8 cellular contexts compared by ENCODE assay signal in the genomic region with DNA sequence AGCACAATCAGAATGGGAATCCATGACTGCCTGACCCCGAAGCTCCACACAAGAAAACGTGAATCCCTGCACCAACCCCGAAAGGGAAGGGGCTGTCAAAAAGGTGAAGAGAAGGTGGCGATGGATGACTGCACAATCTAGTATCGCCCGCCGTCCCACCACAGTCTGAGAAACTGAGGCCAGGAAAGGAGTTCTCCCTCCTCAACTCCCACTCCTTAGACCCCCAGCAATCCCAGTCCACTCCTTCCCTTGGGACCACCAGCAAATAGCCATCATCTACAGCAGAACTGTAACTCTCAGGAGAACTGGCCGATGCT. TPM values are rescaled to one million over a fixed set of nuclear protein-coding genes. Genes with fewer than 3 reads are reported as not detected.
A peak's percentile ranks its signal among the peaks of the same experiment; 100 is the strongest.
DNase-seq lines count a peak whose midpoint lies in the region; ATAC-seq, FAIRE-seq and TF ChIP-seq lines count a peak whose summit lies in the region.

No MANE protein-coding gene starts in this region.

- CTCF ChIA-PET in H1 (lab: Charles Lee; ENCODE audit: partially characterized antibody) = interaction anchor here (1.1 to 6.4 kb wide), 5 partner anchors 10 to 73 kb away, joined by 3 to 55 read pairs (median 3); no protein-coding TSS in a partner anchor

- H3F3A ChIP-seq in DOHH2 (ENCODE audit: control insufficient read depth, insufficient read depth) = 0 out of 2 replicates have a peak, but pooled peaks cover 3% of the 10 kb centered on the region

- 0 out of 2 replicates have a peak overlapping the region, but pooled peaks have one; percentile 15 for H3K27ac ChIP-seq in DOHH2 (ENCODE audit: low read depth, low read length)
- H3K27ac ChIP-seq in H1 (ENCODE audit: low read depth, low read length) = peak overlapping the region; percentile 51
- no peak overlapping the region for H3K27ac ChIP-seq in neuronal stem cell (replicated peaks; ENCODE audit: low read length)

- H3K4ac ChIP-seq in H1 (replicated peaks; ENCODE audit: insufficient read length, low read depth, low read length) = no peak overlapping the region
- H3K4ac ChIP-seq in neuronal stem cell (ENCODE audit: low read length) = no peak overlapping the region

- H4K5ac ChIP-seq in H1 (ENCODE audit: insufficient read length, low read depth, low read length) = no peak overlapping the region

- WGBS in H1 (ENCODE audit: extremely low coverage in 1 of 2, insufficient coverage in 1 of 2, insufficient read length in 1 of 2, insufficient replicate concordance in 2 of 2, low coverage in 1 of 2, low lambda C conversion rate in 2 of 2, missing lambda C conversion rate in 1 of 2), 2 experiments = 7% methylated on average over 8 of the region's 8 CpGs; no CpG with 5 or more reads in 1 of the 2 experiments
- WGBS in neuronal stem cell (ENCODE audit: extremely low coverage in 2 of 2, insufficient read length in 2 of 2, insufficient replicate concordance in 1 of 2), 2 donors = no CpG with 5 or more reads among the region's 8 CpGs

- H3K9me2 ChIP-seq in DOHH2 (replicated peaks; ENCODE audit: control insufficient read depth, low read length) = no peaks in the 10 kb centered on the region

- POLR2A ChIA-PET in H1 (lab: Charles Lee; ENCODE audit: partially characterized antibody) = interaction anchor here (0.6 to 5.4 kb wide), 29 partner anchors 9 to 291 kb away, joined by 3 to 45 read pairs (median 7); partner anchors contain the start of genes BCL2L12, IRF3, PIH1D1 and PRMT1

- H3K79me1 ChIP-seq in H1 (ENCODE audit: low read depth, low read length) = peaks cover 2% of the 10 kb centered on the region; the same call in 1 of the 2 replicates
- peaks cover 6% of the 10 kb centered on the region for H3K79me1 ChIP-seq in neuronal stem cell (ENCODE audit: low read depth, low read length)

- H2BK5ac ChIP-seq in H1 (ENCODE audit: low read depth, low read length) = peak overlapping the region; percentile 86; the same call in 1 of the 2 replicates
- no peak overlapping the region for H2BK5ac ChIP-seq in neuronal stem cell (ENCODE audit: low read length)

- no peaks in the 10 kb centered on the region for H4K20me1 ChIP-seq in DOHH2 (ENCODE audit: control insufficient read depth, insufficient read depth, low read depth, low read length)
- peaks cover 0 to 1% of the 10 kb centered on the region in 2 experiments for H4K20me1 ChIP-seq in H1 (replicated peaks in 1 of 2; ENCODE audit: control insufficient read depth in 1 of 2, insufficient read depth in 2 of 2, low read length in 2 of 2)

- no peak overlapping the region for H2BK20ac ChIP-seq in H1 (ENCODE audit: low read length)

- H4K8ac ChIP-seq in H1 (ENCODE audit: extremely low read depth, insufficient read depth, low read length) (no peak overlapping the region), neuronal stem cell (ENCODE audit: low read depth, low read length) (no peak overlapping the region)

- peak overlapping the region; percentile 81 to 90 (median 84) for H3K9ac ChIP-seq in H1 (replicated peaks in 1 of 4; ENCODE audit: extremely low read depth in 1 of 4, low read depth in 3 of 4, low read length in 3 of 4)
- peak overlapping the region; percentile 94 for H3K9ac ChIP-seq in neuronal stem cell (ENCODE audit: low read depth, low read length, poor library complexity)

- H3K4me2 ChIP-seq in DOHH2 (ENCODE audit: low read length) (peak overlapping the region; percentile 71), H1 (ENCODE audit: insufficient read depth in 1 of 2, low read depth in 2 of 2, low read length in 2 of 2) (peak overlapping the region; percentile 75 to 90), neuronal stem cell (ENCODE audit: insufficient read depth, low read length, poor library complexity, severe bottlenecking) (peak overlapping the region; percentile 88)

- peak overlapping the region; percentile 89 for H3K4me3 ChIP-seq in DOHH2 (ENCODE audit: low read length)
- H3K4me3 ChIP-seq in LNCaP clone FGC (ENCODE audit: low read depth, low read length) = peak overlapping the region; percentile 87
- H3K4me3 ChIP-seq in H1 (ENCODE audit: extremely low read depth in 1 of 4, insufficient read depth in 2 of 4, low read depth in 3 of 4, low read length in 4 of 4) = peak overlapping the region; percentile 87 to 99 (median 92)
- H3K4me3 ChIP-seq in neuronal stem cell (ENCODE audit: low read length in 2 of 2) = peak overlapping the region; percentile 64 to 91

- H3K23ac ChIP-seq in H1 (ENCODE audit: insufficient read length) (no peak overlapping the region), neuronal stem cell (ENCODE audit: low read depth, low read length, poor library complexity) (peak overlapping the region; percentile 60)

- peaks cover 16% of the 10 kb centered on the region for H3K4me1 ChIP-seq in DOHH2 (ENCODE audit: control insufficient read depth, low read length)
- peaks cover 0 to 15% (median 8%) of the 10 kb centered on the region in 4 experiments; a peak in 6 of 7 replicates for H3K4me1 ChIP-seq in H1 (replicated peaks in 1 of 4; ENCODE audit: control insufficient read depth in 3 of 4, insufficient read depth in 4 of 4, low read length in 3 of 4)
- peaks cover 3 to 6% of the 10 kb centered on the region in 2 donors for H3K4me1 ChIP-seq in neuronal stem cell (ENCODE audit: control insufficient read depth in 2 of 2, insufficient read depth in 1 of 2, low read depth in 1 of 2, low read length in 2 of 2)

- H3K36me3 ChIP-seq in DOHH2 (ENCODE audit: control insufficient read depth, low read length) = peaks cover 9% of the 10 kb centered on the region
- no peaks in the 10 kb centered on the region; a peak in 2 of 8 replicates for H3K36me3 ChIP-seq in H1 (ENCODE audit: control insufficient read depth in 2 of 4, insufficient read depth in 4 of 4, low read length in 3 of 4)
- H3K36me3 ChIP-seq in neuronal stem cell (replicated peaks in 1 of 2; ENCODE audit: control insufficient read depth in 2 of 2, insufficient read depth in 2 of 2, low read length in 2 of 2) = peaks cover 5 to 18% of the 10 kb centered on the region in 2 donors

- DNase-seq in LNCaP clone FGC (ENCODE audit: low read depth) (no peak), H1 (ENCODE audit: low read depth in 1 of 2, low spot score in 2 of 2) (no peak), neuronal stem cell (ENCODE audit: low spot score) (no peak), GM19240 (ENCODE audit: insufficient read length, low spot score) (no peak), iPS-NIHi7 (ENCODE audit: extremely low spot score) (no peak)
- no peak for DNase-seq in activated effector memory CD4-positive, alpha-beta T cell treated with Interleukin-2 at 50 U/mL for 16 hours

- H2BK120ac ChIP-seq in H1 (replicated peaks; ENCODE audit: low read depth, low read length) = no peak overlapping the region
- H2BK120ac ChIP-seq in neuronal stem cell (ENCODE audit: low read depth, low read length) = no peak overlapping the region

- H4K91ac ChIP-seq in H1 (replicated peaks; ENCODE audit: insufficient read length, low read length) = peak overlapping the region; percentile 36
- no peak overlapping the region for H4K91ac ChIP-seq in neuronal stem cell (ENCODE audit: low read depth, low read length, poor library complexity)

- TF ChIP-seq EP300 in H1 (IDR thresholded peaks at IDR 0.05; ENCODE audit: borderline replicate concordance in 1 of 2, low read depth in 2 of 2, low read length in 2 of 2) = no peak

- H3K27me3 ChIP-seq in DOHH2 (ENCODE audit: control insufficient read depth, low read length) (no peaks in the 10 kb centered on the region), H1 (replicated peaks in 1 of 4; ENCODE audit: control insufficient read depth in 3 of 4, extremely low read depth in 1 of 4, insufficient read depth in 3 of 4, low read length in 3 of 4) (no peaks in the 10 kb centered on the region), neuronal stem cell (ENCODE audit: control insufficient read depth in 3 of 3, insufficient read depth in 3 of 3, low read depth in 1 of 3, low read length in 3 of 3) (no peaks in the 10 kb centered on the region)

- H2AFZ ChIP-seq in H1 (ENCODE audit: low read length) (no peak overlapping the region), neuronal stem cell (ENCODE audit: low read length) (peak overlapping the region; percentile 40)

- no peak overlapping the region for H3K14ac ChIP-seq in H1 (ENCODE audit: insufficient read length)
- peak overlapping the region; percentile 5 for H3K14ac ChIP-seq in neuronal stem cell (ENCODE audit: low read length)

- no peak for ATAC-seq in GM21825 (IDR thresholded peaks at IDR 0.05; ENCODE audit: unreplicated experiment)

- H3K9me3 ChIP-seq in DOHH2 (ENCODE audit: control insufficient read depth, insufficient read depth, low read length) = no peaks in the 10 kb centered on the region
- H3K9me3 ChIP-seq in H1 (ENCODE audit: insufficient read depth in 2 of 2, low read depth in 1 of 2, low read length in 1 of 2) = no peaks in the 10 kb centered on the region
- no peaks in the 10 kb centered on the region for H3K9me3 ChIP-seq in neuronal stem cell (replicated peaks in 1 of 2; ENCODE audit: control insufficient read depth in 2 of 2, insufficient read depth in 1 of 2, low read depth in 1 of 2, low read length in 2 of 2)

- no peak for TF ChIP-seq CTCF in DOHH2 (IDR thresholded peaks at IDR 0.05; ENCODE audit: low read depth, low read length, poor library complexity, severe bottlenecking)
- TF ChIP-seq CTCF in LNCaP clone FGC (IDR thresholded peaks at IDR 0.05; ENCODE audit: control insufficient read depth, extremely low read depth, insufficient read depth) = no peak
- no peak for TF ChIP-seq CTCF in H1 (IDR thresholded peaks at IDR 0.05; ENCODE audit: control extremely low read depth in 1 of 3, insufficient read depth in 1 of 3, low read depth in 1 of 3, low read length in 3 of 3)

- FAIRE-seq in H1 (lab: Jason Lieb, UNC) = no peak

- TF ChIP-seq POLR2A in H1 (IDR thresholded peaks at IDR 0.05; ENCODE audit: control extremely low read depth in 1 of 2, low read depth in 2 of 2, low read length in 2 of 2) = no peak

- 0 out of 2 replicates have a peak overlapping the region, but pooled peaks have one; percentile 37 for H2BK15ac ChIP-seq in H1 (ENCODE audit: low read length)
- H2BK15ac ChIP-seq in neuronal stem cell (ENCODE audit: low read length) = no peak overlapping the region

- H2BK12ac ChIP-seq in H1 (ENCODE audit: low read depth, low read length) (no peak overlapping the region), neuronal stem cell (ENCODE audit: low read length) (peak overlapping the region; percentile 73)

- H3K56ac ChIP-seq in H1 (replicated peaks; ENCODE audit: insufficient read length, low read depth, low read length) = no peak overlapping the region

- no peak for TF ChIP-seq RAD21 in H1 (IDR thresholded peaks at IDR 0.05 in 1 of 2, conservative IDR thresholded peaks at IDR 0.05 in 1 of 2; ENCODE audit: low read depth in 2 of 2, low read length in 2 of 2)

- H3K18ac ChIP-seq in H1 (ENCODE audit: extremely low read depth, low read length) (no peak overlapping the region), neuronal stem cell (ENCODE audit: low read length) (peak overlapping the region; percentile 85)

- H3K23me2 ChIP-seq in H1 (ENCODE audit: low read depth, low read length) = peaks cover 4% of the 10 kb centered on the region

- H3K79me2 ChIP-seq in DOHH2 (ENCODE audit: control insufficient read depth, low read length) = peaks cover 40% of the 10 kb centered on the region
- H3K79me2 ChIP-seq in H1 (ENCODE audit: control insufficient read depth in 1 of 2, insufficient read depth in 2 of 2, low read length in 2 of 2) = peaks cover 5 to 37% of the 10 kb centered on the region in 2 experiments

- H2AK5ac ChIP-seq in H1 (ENCODE audit: low read depth, low read length) (0 out of 2 replicates have a peak overlapping the region, but pooled peaks have one; percentile 34), neuronal stem cell (ENCODE audit: low read depth, low read length) (peak overlapping the region; percentile 57)

RNA-seq across cellular contexts. Expression of gene NOSIP, which starts 0.5 kb away (rescaled TPM):
- 85.1 and 93.8 TPM in 2 replicates for total RNA-seq in H1 (2021; fragmentation: NEBNext Ultra II Directional; extraction: Animal tissue kit (Norgen Biotek cat#: 25700))
- 192 and 254 TPM in 2 replicates for polyA plus RNA-seq in H1 (2011; rRNA removed)
- 176 TPM for polyA plus RNA-seq in H1 (2011; cell fraction: cytosol; rRNA removed)
- 194 TPM for polyA plus RNA-seq in H1 (2011; cell fraction: nucleus; rRNA removed)
- polyA plus RNA-seq in H1 (2012, experiment 1 of 2) = 110 to 131 TPM (median 125 TPM) in 4 replicates
- polyA plus RNA-seq in H1 (2012, experiment 2 of 2) = 159 TPM
- 52.7 TPM for polyA plus RNA-seq in H1 (2013, experiment 1 of 2)
- 50.1 TPM for polyA plus RNA-seq in H1 (2013, experiment 2 of 2)
- 67.6 and 81.3 TPM in 2 replicates for polyA minus RNA-seq in H1 (2011; rRNA and poly(A)+ RNA removed)
- 69.6 TPM for polyA minus RNA-seq in H1 (2011; cell fraction: cytosol; rRNA and poly(A)+ RNA removed)
- polyA minus RNA-seq in H1 (2011; cell fraction: nucleus; rRNA and poly(A)+ RNA removed) = 59.9 TPM
- 44.8 TPM for polyA plus RNA-seq in neuronal stem cell (2013, experiment 1 of 2)
- 45.0 TPM for polyA plus RNA-seq in neuronal stem cell (2013, experiment 2 of 2)

RNA-seq across cellular contexts. Expression of gene PRRG2, which starts 1.2 kb away (rescaled TPM):
- total RNA-seq in H1 (2021; fragmentation: NEBNext Ultra II Directional; extraction: Animal tissue kit (Norgen Biotek cat#: 25700)) = 4.1 and 5.7 TPM in 2 replicates
- 5.6 and 6.3 TPM in 2 replicates for polyA plus RNA-seq in H1 (2011; rRNA removed)
- 6.0 TPM for polyA plus RNA-seq in H1 (2011; cell fraction: cytosol; rRNA removed)
- 6.0 TPM for polyA plus RNA-seq in H1 (2011; cell fraction: nucleus; rRNA removed)
- polyA plus RNA-seq in H1 (2012, experiment 1 of 2) = 3.9 to 5.8 TPM (median 4.4 TPM) in 4 replicates
- 6.8 TPM for polyA plus RNA-seq in H1 (2012, experiment 2 of 2)
- 6.7 TPM for polyA plus RNA-seq in H1 (2013, experiment 1 of 2)
- 8.3 TPM for polyA plus RNA-seq in H1 (2013, experiment 2 of 2)
- 2.1 and 3.6 TPM in 2 replicates for polyA minus RNA-seq in H1 (2011; rRNA and poly(A)+ RNA removed)
- polyA minus RNA-seq in H1 (2011; cell fraction: cytosol; rRNA and poly(A)+ RNA removed) = 1.9 TPM
- 6.6 TPM for polyA minus RNA-seq in H1 (2011; cell fraction: nucleus; rRNA and poly(A)+ RNA removed)
- 0.73 TPM for polyA plus RNA-seq in neuronal stem cell (2013, experiment 1 of 2)
- polyA plus RNA-seq in neuronal stem cell (2013, experiment 2 of 2) = 1.00 TPM

RNA-seq across cellular contexts. Expression of gene PRR12, which starts 11.1 kb away (rescaled TPM):
- total RNA-seq in H1 (2021; fragmentation: NEBNext Ultra II Directional; extraction: Animal tissue kit (Norgen Biotek cat#: 25700)) = 59.4 and 63.8 TPM in 2 replicates
- polyA plus RNA-seq in H1 (2011; rRNA removed) = 2.5 and 4.6 TPM in 2 replicates
- polyA plus RNA-seq in H1 (2011; cell fraction: cytosol; rRNA removed) = 1.9 TPM
- polyA plus RNA-seq in H1 (2011; cell fraction: nucleus; rRNA removed) = 11.4 TPM
- polyA plus RNA-seq in H1 (2012, experiment 1 of 2) = 25.7 to 40.3 TPM (median 34.3 TPM) in 4 replicates
- polyA plus RNA-seq in H1 (2012, experiment 2 of 2) = 22.2 TPM
- polyA plus RNA-seq in H1 (2013, experiment 1 of 2) = 23.0 TPM
- polyA plus RNA-seq in H1 (2013, experiment 2 of 2) = 21.2 TPM
- 2.5 and 2.8 TPM in 2 replicates for polyA minus RNA-seq in H1 (2011; rRNA and poly(A)+ RNA removed)
- polyA minus RNA-seq in H1 (2011; cell fraction: cytosol; rRNA and poly(A)+ RNA removed) = 15.9 TPM
- polyA minus RNA-seq in H1 (2011; cell fraction: nucleus; rRNA and poly(A)+ RNA removed) = 10.8 TPM
- polyA plus RNA-seq in neuronal stem cell (2013, experiment 1 of 2) = 16.0 TPM
- 16.2 TPM for polyA plus RNA-seq in neuronal stem cell (2013, experiment 2 of 2)

RNA-seq across cellular contexts. Expression of gene RCN3, which starts 52.1 kb away (rescaled TPM):
- 18.9 and 19.5 TPM in 2 replicates for total RNA-seq in H1 (2021; fragmentation: NEBNext Ultra II Directional; extraction: Animal tissue kit (Norgen Biotek cat#: 25700))
- polyA plus RNA-seq in H1 (2011; rRNA removed) = 5.8 and 9.4 TPM in 2 replicates
- 4.5 TPM for polyA plus RNA-seq in H1 (2011; cell fraction: cytosol; rRNA removed)
- 12.0 TPM for polyA plus RNA-seq in H1 (2011; cell fraction: nucleus; rRNA removed)
- polyA plus RNA-seq in H1 (2012, experiment 1 of 2) = 7.5 to 13.8 TPM (median 11.7 TPM) in 4 replicates
- 13.0 TPM for polyA plus RNA-seq in H1 (2012, experiment 2 of 2)
- 24.8 TPM for polyA plus RNA-seq in H1 (2013, experiment 1 of 2)
- polyA plus RNA-seq in H1 (2013, experiment 2 of 2) = 27.4 TPM
- 0.69 and 0.83 TPM in 2 replicates for polyA minus RNA-seq in H1 (2011; rRNA and poly(A)+ RNA removed)
- 1.9 TPM for polyA minus RNA-seq in H1 (2011; cell fraction: cytosol; rRNA and poly(A)+ RNA removed)
- polyA minus RNA-seq in H1 (2011; cell fraction: nucleus; rRNA and poly(A)+ RNA removed) = 3.3 TPM
- polyA plus RNA-seq in neuronal stem cell (2013, experiment 1 of 2) = 6.8 TPM
- 7.0 TPM for polyA plus RNA-seq in neuronal stem cell (2013, experiment 2 of 2)
